Comparison of ENCODE assay signal across 1 cellular context in genomic region chr2:152175368-152176112, GRCh38.
TF ChIP-seq lines count a peak whose summit lies in the region.

Gene STAM2, minus strand, starts transcription at chr2:152175763. Its CDS starts 121 bp downstream, at chr2:152175642.

TF ChIP-seq in HepG2, 621 proteins besides CTCF, POLR2A, EP300 and RAD21 (continued from another document and continues in another):
- TF ChIP-seq THAP9 (CRISPR knock-in tag; IDR thresholded peaks at IDR 0.05; ENCODE audit: borderline replicate concordance) (peak; percentile 100), KMT2B (CRISPR knock-in tag; IDR thresholded peaks at IDR 0.05) (peak; percentile 99), ZBTB33 (CRISPR knock-in tag; IDR thresholded peaks at IDR 0.05) (peak; percentile 49; the same call in 1 of the 2 replicates), PAWR (CRISPR knock-in tag; IDR thresholded peaks at IDR 0.05; ENCODE audit: borderline replicate concordance) (peak; percentile 11; the same call in 1 of the 2 replicates), ZNF713 (CRISPR knock-in tag; IDR thresholded peaks at IDR 0.05) (peak; percentile 19; the same call in 1 of the 2 replicates), ZNF883 (CRISPR knock-in tag; IDR thresholded peaks at IDR 0.05; ENCODE audit: not compliant biosample characterization) (no peak), ZNF350 (CRISPR knock-in tag; IDR thresholded peaks at IDR 0.05; ENCODE audit: borderline replicate concordance, low read depth) (peak; percentile 99), MYPOP (CRISPR knock-in tag; IDR thresholded peaks at IDR 0.05) (0 out of 2 replicates have a peak, but pooled peaks have one; percentile 57), BORCS8-MEF2B (CRISPR knock-in tag; IDR thresholded peaks at IDR 0.05) (peak; percentile 76), ZNF446 (CRISPR knock-in tag; IDR thresholded peaks at IDR 0.05) (no peak), KDM5B (CRISPR knock-in tag; IDR thresholded peaks at IDR 0.05; ENCODE audit: borderline replicate concordance) (peak; percentile 97), CCAR2 (optimal IDR thresholded peaks at IDR 0.05; ENCODE audit: low read depth, low read length) (no peak), ZNF431 (CRISPR knock-in tag; IDR thresholded peaks at IDR 0.05; ENCODE audit: borderline replicate concordance, low read depth) (peak; percentile 15; the same call in 1 of the 2 replicates), ATF7 (IDR thresholded peaks at IDR 0.05) (no peak), ATF7 (CRISPR knock-in tag; IDR thresholded peaks at IDR 0.05) (no peak; the same call in 1 of the 2 replicates), ZNF136 (CRISPR knock-in tag; IDR thresholded peaks at IDR 0.05; ENCODE audit: low read depth) (peak; percentile 96; the same call in 1 of the 2 replicates), ZBTB38 (CRISPR knock-in tag; IDR thresholded peaks at IDR 0.05) (peak; percentile 85), DZIP1 (CRISPR knock-in tag; IDR thresholded peaks at IDR 0.05) (no peak), ZNF33B (CRISPR knock-in tag; IDR thresholded peaks at IDR 0.05) (no peak; the same call in 1 of the 2 replicates), FOXM1 (CRISPR knock-in tag; IDR thresholded peaks at IDR 0.05) (0 out of 2 replicates have a peak, but pooled peaks have one; percentile 57), ZNF597 (CRISPR knock-in tag; IDR thresholded peaks at IDR 0.05) (peak; percentile 73; the same call in 1 of the 2 replicates), SKIL (CRISPR knock-in tag; IDR thresholded peaks at IDR 0.05; ENCODE audit: borderline replicate concordance) (no peak; the same call in none of the 2 replicates), TAF1 (CRISPR knock-in tag; IDR thresholded peaks at IDR 0.05) (peak; percentile 88), ZNF788 (CRISPR knock-in tag; IDR thresholded peaks at IDR 0.05; ENCODE audit: borderline replicate concordance) (peak; percentile 91; the same call in 1 of the 2 replicates), KAT2B (IDR thresholded peaks at IDR 0.05; ENCODE audit: borderline replicate concordance, low read depth, low read length) (no peak), ZFYVE20 (CRISPR knock-in tag; IDR thresholded peaks at IDR 0.05; ENCODE audit: borderline replicate concordance, low read depth) (no peak)
- TF ChIP-seq, protein P1, sequence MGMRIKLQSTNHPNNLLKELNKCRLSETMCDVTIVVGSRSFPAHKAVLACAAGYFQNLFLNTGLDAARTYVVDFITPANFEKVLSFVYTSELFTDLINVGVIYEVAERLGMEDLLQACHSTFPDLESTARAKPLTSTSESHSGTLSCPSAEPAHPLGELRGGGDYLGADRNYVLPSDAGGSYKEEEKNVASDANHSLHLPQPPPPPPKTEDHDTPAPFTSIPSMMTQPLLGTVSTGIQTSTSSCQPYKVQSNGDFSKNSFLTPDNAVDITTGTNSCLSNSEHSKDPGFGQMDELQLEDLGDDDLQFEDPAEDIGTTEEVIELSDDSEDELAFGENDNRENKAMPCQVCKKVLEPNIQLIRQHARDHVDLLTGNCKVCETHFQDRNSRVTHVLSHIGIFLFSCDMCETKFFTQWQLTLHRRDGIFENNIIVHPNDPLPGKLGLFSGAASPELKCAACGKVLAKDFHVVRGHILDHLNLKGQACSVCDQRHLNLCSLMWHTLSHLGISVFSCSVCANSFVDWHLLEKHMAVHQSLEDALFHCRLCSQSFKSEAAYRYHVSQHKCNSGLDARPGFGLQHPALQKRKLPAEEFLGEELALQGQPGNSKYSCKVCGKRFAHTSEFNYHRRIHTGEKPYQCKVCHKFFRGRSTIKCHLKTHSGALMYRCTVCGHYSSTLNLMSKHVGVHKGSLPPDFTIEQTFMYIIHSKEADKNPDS (CRISPR knock-in tag; IDR thresholded peaks at IDR 0.05): peak; percentile 18
- TF ChIP-seq, protein P2, sequence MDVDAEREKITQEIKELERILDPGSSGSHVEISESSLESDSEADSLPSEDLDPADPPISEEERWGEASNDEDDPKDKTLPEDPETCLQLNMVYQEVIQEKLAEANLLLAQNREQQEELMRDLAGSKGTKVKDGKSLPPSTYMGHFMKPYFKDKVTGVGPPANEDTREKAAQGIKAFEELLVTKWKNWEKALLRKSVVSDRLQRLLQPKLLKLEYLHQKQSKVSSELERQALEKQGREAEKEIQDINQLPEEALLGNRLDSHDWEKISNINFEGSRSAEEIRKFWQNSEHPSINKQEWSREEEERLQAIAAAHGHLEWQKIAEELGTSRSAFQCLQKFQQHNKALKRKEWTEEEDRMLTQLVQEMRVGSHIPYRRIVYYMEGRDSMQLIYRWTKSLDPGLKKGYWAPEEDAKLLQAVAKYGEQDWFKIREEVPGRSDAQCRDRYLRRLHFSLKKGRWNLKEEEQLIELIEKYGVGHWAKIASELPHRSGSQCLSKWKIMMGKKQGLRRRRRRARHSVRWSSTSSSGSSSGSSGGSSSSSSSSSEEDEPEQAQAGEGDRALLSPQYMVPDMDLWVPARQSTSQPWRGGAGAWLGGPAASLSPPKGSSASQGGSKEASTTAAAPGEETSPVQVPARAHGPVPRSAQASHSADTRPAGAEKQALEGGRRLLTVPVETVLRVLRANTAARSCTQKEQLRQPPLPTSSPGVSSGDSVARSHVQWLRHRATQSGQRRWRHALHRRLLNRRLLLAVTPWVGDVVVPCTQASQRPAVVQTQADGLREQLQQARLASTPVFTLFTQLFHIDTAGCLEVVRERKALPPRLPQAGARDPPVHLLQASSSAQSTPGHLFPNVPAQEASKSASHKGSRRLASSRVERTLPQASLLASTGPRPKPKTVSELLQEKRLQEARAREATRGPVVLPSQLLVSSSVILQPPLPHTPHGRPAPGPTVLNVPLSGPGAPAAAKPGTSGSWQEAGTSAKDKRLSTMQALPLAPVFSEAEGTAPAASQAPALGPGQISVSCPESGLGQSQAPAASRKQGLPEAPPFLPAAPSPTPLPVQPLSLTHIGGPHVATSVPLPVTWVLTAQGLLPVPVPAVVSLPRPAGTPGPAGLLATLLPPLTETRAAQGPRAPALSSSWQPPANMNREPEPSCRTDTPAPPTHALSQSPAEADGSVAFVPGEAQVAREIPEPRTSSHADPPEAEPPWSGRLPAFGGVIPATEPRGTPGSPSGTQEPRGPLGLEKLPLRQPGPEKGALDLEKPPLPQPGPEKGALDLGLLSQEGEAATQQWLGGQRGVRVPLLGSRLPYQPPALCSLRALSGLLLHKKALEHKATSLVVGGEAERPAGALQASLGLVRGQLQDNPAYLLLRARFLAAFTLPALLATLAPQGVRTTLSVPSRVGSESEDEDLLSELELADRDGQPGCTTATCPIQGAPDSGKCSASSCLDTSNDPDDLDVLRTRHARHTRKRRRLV (CRISPR knock-in tag; IDR thresholded peaks at IDR 0.05): peak; percentile 88
- TF ChIP-seq, protein P3, sequence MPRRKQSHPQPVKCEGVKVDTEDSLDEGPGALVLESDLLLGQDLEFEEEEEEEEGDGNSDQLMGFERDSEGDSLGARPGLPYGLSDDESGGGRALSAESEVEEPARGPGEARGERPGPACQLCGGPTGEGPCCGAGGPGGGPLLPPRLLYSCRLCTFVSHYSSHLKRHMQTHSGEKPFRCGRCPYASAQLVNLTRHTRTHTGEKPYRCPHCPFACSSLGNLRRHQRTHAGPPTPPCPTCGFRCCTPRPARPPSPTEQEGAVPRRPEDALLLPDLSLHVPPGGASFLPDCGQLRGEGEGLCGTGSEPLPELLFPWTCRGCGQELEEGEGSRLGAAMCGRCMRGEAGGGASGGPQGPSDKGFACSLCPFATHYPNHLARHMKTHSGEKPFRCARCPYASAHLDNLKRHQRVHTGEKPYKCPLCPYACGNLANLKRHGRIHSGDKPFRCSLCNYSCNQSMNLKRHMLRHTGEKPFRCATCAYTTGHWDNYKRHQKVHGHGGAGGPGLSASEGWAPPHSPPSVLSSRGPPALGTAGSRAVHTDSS (CRISPR knock-in tag; conservative IDR thresholded peaks at IDR 0.05): peak; percentile 93; the same call in 1 of the 2 replicates
